Comparison of ENCODE assay signal across 8 cellular contexts in the genomic region with DNA sequence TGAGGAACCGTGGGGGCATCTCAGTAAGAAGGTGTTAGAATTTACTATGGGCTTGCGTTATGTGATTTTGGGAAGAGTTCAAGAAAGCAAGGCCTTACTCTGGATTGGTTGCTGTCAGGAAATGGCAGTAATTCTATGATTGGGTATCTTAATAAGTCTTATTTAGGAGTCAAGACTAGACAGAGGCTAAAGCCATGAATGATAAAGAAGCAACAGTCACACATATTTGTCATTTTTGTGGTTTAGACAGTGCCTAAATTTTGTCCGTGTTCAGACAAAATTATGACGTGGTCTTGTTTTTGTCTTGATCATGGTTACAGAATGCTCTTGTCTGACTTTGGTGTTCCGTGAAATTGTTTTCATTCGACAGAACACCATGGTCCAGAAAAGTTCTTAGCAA. TPM values are rescaled to one million over a fixed set of nuclear protein-coding genes. Genes with fewer than 3 reads are reported as not detected.
A peak's percentile ranks its signal among the peaks of the same experiment; 100 is the strongest.
DNase-seq lines count a peak whose midpoint lies in the region; ATAC-seq and TF ChIP-seq lines count a peak whose summit lies in the region.

No MANE protein-coding gene starts in this region.

- CTCF ChIA-PET in AG04449 (lab: Yijun Ruan, JAX), result no interaction called here

- no peaks in the 10 kb centered on the region for H3K4me1 ChIP-seq in HUES64 (ENCODE audit: insufficient read depth, low read length)
- H3K4me1 ChIP-seq in muscle layer of duodenum (ENCODE audit: control insufficient read depth in 1 of 2, insufficient read depth in 2 of 2, low read length in 2 of 2), result peaks cover 6 to 8% of the 10 kb centered on the region in 2 donors

- H3K27me3 ChIP-seq in HUES64 (ENCODE audit: insufficient read depth, low read length), result peaks cover 43% of the 10 kb centered on the region
- H3K27me3 ChIP-seq in muscle layer of duodenum (ENCODE audit: low read depth, low read length), result no peaks in the 10 kb centered on the region

- no peak overlapping the region; the same call in 1 of the 2 replicates for H3K4me3 ChIP-seq in AG04449 (ENCODE audit: low read depth, low read length)
- peak overlapping the region; percentile 72 for H3K4me3 ChIP-seq in HUES64 (ENCODE audit: low read length)
- peak overlapping the region; percentile 75 to 77 for H3K4me3 ChIP-seq in muscle layer of duodenum (ENCODE audit: low read depth in 1 of 2, low read length in 2 of 2)

- H3K36me3 ChIP-seq in HUES64 (ENCODE audit: insufficient read depth, low read length) (no peaks in the 10 kb centered on the region), muscle layer of duodenum (ENCODE audit: control insufficient read depth in 1 of 2, insufficient read depth in 2 of 2, low read length in 2 of 2) (peaks cover 0 to 2% of the 10 kb centered on the region in 2 donors)

- no peak overlapping the region for H3K9ac ChIP-seq in HUES64 (ENCODE audit: low read depth, low read length)

- no peak for TF ChIP-seq CTCF in AG04449 (IDR thresholded peaks at IDR 0.05; ENCODE audit: insufficient read depth, low read length, missing control alignments)

- peak; percentile 69 for DNase-seq in AG04449 (ENCODE audit: low read depth, low spot score)
- DNase-seq in caudate nucleus (lab: John Stamatoyannopoulos, UW), result no peak
- no peak for DNase-seq in stimulated activated CD8-positive, alpha-beta memory T cell treated with anti-CD3 and anti-CD28 coated beads, Interleukin-4, amount 100 ng/mL, for 48 hours
- no peak for DNase-seq in cerebellum (ENCODE audit: low spot score)

- WGBS in HUES64, result 85% methylated on average over 6 of the region's 6 CpGs

- ATAC-seq in HG02884 (IDR thresholded peaks at IDR 0.05; ENCODE audit: unreplicated experiment) (no peak), HG03460 (IDR thresholded peaks at IDR 0.05; ENCODE audit: unreplicated experiment) (no peak)

- no peaks in the 10 kb centered on the region for H3K9me3 ChIP-seq in HUES64 (ENCODE audit: insufficient read depth, low read depth, low read length)
- no peaks in the 10 kb centered on the region for H3K9me3 ChIP-seq in muscle layer of duodenum (ENCODE audit: control insufficient read depth in 1 of 2, low read length in 2 of 2)

- POLR2A ChIA-PET in AG04449 (lab: Yijun Ruan, JAX), result interaction anchor here (1.2 kb wide), 1 partner anchor 7 kb away, joined by 4 read pairs; no protein-coding TSS in a partner anchor

- H3K27ac ChIP-seq in HUES64 (ENCODE audit: low read depth, low read length), result no peak overlapping the region
- peak overlapping the region; percentile 91 for H3K27ac ChIP-seq in caudate nucleus (ENCODE audit: low read depth, low read length)
- no peak overlapping the region for H3K27ac ChIP-seq in muscle layer of duodenum (ENCODE audit: low read length)

RNA-seq across cellular contexts. Expression of a gene that starts 0.9 kb away (rescaled TPM):
- 0.25 TPM for polyA plus RNA-seq in HUES64 (2013, experiment 1 of 2)
- 0.44 TPM for polyA plus RNA-seq in HUES64 (2013, experiment 2 of 2)
- total RNA-seq in cerebellum, result 4.4 TPM
